14 cellular contexts compared by ENCODE assay signal in the genomic region with DNA sequence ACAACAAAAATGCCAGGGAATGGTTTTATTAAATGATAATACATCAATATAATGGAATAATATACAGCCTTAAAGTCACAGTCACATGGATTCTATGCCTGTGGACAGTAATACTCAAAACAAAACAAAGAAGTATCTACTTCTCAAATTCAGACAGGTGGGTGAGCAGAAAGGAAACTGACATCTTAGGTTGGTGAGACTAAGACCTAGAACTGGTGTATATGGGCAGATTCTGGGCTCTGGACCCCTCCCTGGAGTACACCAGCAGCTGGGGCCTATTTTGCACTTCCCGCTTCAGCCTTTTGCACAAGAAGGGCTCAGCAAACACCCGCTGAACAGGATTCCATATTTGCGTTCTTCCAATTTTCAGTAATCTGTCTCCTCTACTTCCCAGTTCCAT. TPM values are rescaled to one million over a fixed set of nuclear protein-coding genes. Genes with fewer than 3 reads are reported as not detected.
DNase-seq lines count a peak whose midpoint lies in the region; ATAC-seq, FAIRE-seq and TF ChIP-seq lines count a peak whose summit lies in the region.
"Had no signal": no experiment of that assay in that cellular context is flagged by ENCODE, and none has a peak within 500 bp of the region (broad histone marks: within the 10 kb centered on the region; RNA-seq: fewer than 3 reads in every experiment).

No MANE protein-coding gene starts in this region.

- ATAC-seq in A549 = no peak
- no peak for ATAC-seq in HG02973 (IDR thresholded peaks at IDR 0.05; ENCODE audit: unreplicated experiment)

- peaks cover 18% of the 10 kb centered on the region for H3K36me3 ChIP-seq in OCI-LY7 (ENCODE audit: insufficient read depth, low read length)
- H3K36me3 ChIP-seq in hepatocyte (replicated peaks; ENCODE audit: insufficient read depth, low read depth) = no peaks in the 10 kb centered on the region
- H3K36me3 ChIP-seq in A673 (ENCODE audit: insufficient read depth, low read length, poor library complexity, severe bottlenecking) = peaks cover 3% of the 10 kb centered on the region

- POLR2A ChIA-PET in A549 (lab: Yijun Ruan, JAX) (no interaction called here), GM10248 (lab: Yijun Ruan, JAX) (no interaction called here), OCI-LY7 (lab: Charles Lee) (interaction anchor here (0.6 to 0.7 kb wide), 2 partner anchors 9 to 108 kb away, joined by 3 read pairs; no protein-coding TSS in a partner anchor), A673 (lab: Charles Lee; ENCODE audit: low non-redundant PET) (no interaction called here)

- no peaks in the 10 kb centered on the region for H3K9me3 ChIP-seq in A549
- H3K9me3 ChIP-seq in OCI-LY7 (ENCODE audit: low read length) = no peaks in the 10 kb centered on the region
- no peaks in the 10 kb centered on the region for H3K9me3 ChIP-seq in hepatocyte (ENCODE audit: low read depth)
- no peaks in the 10 kb centered on the region for H3K9me3 ChIP-seq in A673 (ENCODE audit: low read depth, low read length, poor library complexity, severe bottlenecking)

- H3K27ac ChIP-seq in A549 = no peak overlapping the region
- H3K27ac ChIP-seq in OCI-LY7 (ENCODE audit: low read depth, low read length, poor library complexity, severe bottlenecking) = no peak overlapping the region
- H3K27ac ChIP-seq in hepatocyte = no peak overlapping the region
- no peak overlapping the region for H3K27ac ChIP-seq in A673 (ENCODE audit: low read depth, low read length, poor library complexity, severe bottlenecking)
- H3K27ac ChIP-seq: C4-2B had no signal

- WGBS in A549 (ENCODE audit: missing lambda C conversion rate) = 92% methylated on average over 3 of the region's 3 CpGs
- 93% methylated on average over 3 of the region's 3 CpGs for WGBS in hepatocyte (ENCODE audit: low lambda C conversion rate, missing lambda C conversion rate)

- H3K79me2 ChIP-seq in OCI-LY7 (ENCODE audit: insufficient read depth, low read depth, low read length) (peaks cover 30% of the 10 kb centered on the region), hepatocyte (peaks cover 58% of the 10 kb centered on the region)

- BruUV-seq in OCI-LY7 (replicated peaks; lab: Mats Ljungman, UMichigan) = no TSS peak
- no TSS peak for BruUV-seq in A673 (replicated peaks; lab: Mats Ljungman, UMichigan)

- intact Hi-C loops in OCI-LY7 (cut with micrococcal nuclease; ENCODE audit: unreplicated experiment) = no loop called here
- intact Hi-C loops in A673 (cut with micrococcal nuclease; ENCODE audit: unreplicated experiment) = no loop called here

- no peaks in the 10 kb centered on the region for H3K9me2 ChIP-seq in OCI-LY7 (ENCODE audit: insufficient read depth, low read length)
- H3K9me2 ChIP-seq in hepatocyte (replicated peaks; ENCODE audit: insufficient read depth) = no peaks in the 10 kb centered on the region

- no peak overlapping the region for H2AFZ ChIP-seq in OCI-LY7 (ENCODE audit: low read length)
- no peak overlapping the region for H2AFZ ChIP-seq in hepatocyte

- 0 out of 2 replicates have a peak, but pooled peaks cover 3% of the 10 kb centered on the region for H4K20me1 ChIP-seq in OCI-LY7 (ENCODE audit: insufficient read depth, low read length)
- H4K20me1 ChIP-seq in hepatocyte (ENCODE audit: insufficient read depth, poor library complexity, severe bottlenecking) = peaks cover 4% of the 10 kb centered on the region

- CTCF ChIA-PET in A549 (lab: Yijun Ruan, JAX) = interaction anchor here (0.7 to 2.9 kb wide), 4 partner anchors 32 to 288 kb away, joined by 3 to 12 read pairs (median 3); no protein-coding TSS in a partner anchor
- CTCF ChIA-PET in GM10248 (lab: Yijun Ruan, JAX) = interaction anchor here (1.0 kb wide), 1 partner anchor 58 kb away, joined by 4 read pairs; no protein-coding TSS in a partner anchor
- CTCF ChIA-PET in OCI-LY7 (lab: Charles Lee; ENCODE audit: unreplicated experiment) = no interaction called here
- CTCF ChIA-PET in A673 (lab: Charles Lee) = no interaction called here

- TF ChIP-seq POLR2A in A549 (IDR thresholded peaks at IDR 0.05; ENCODE audit: low read length) = no peak

- peak overlapping the region; percentile 93 for H3K4me2 ChIP-seq in A549
- peak overlapping the region; percentile 58 for H3K4me2 ChIP-seq in OCI-LY7 (ENCODE audit: low read length)
- H3K4me2 ChIP-seq in hepatocyte = peak overlapping the region; percentile 83

- DNase-seq in A549 (ENCODE audit: low read depth in 1 of 2, low spot score in 1 of 2) = no peak
- peak; percentile 60 for DNase-seq in GM10248 (ENCODE audit: extremely low spot score)
- DNase-seq in OCI-LY7 (ENCODE audit: low spot score) = no peak
- DNase-seq in hepatocyte (ENCODE audit: low spot score) = no peak
- DNase-seq in medulla oblongata (ENCODE audit: extremely low spot score) = no peak
- DNase-seq in stimulated activated naive CD4-positive, alpha-beta T cell (lab: John Stamatoyannopoulos, UW) = no peak
- no peak for DNase-seq in A673 (ENCODE audit: low spot score)
- DNase-seq: activated CD4-positive, alpha-beta T cell treated with anti-CD3 and anti-CD28 coated beads, Interleukin-2, amount 50 U/mL, for 48 hours; Kasumi-1; SHP77 had no signal

- peaks cover 14% of the 10 kb centered on the region; the same call in 2 of the 3 replicates for H3K4me1 ChIP-seq in A549
- H3K4me1 ChIP-seq in OCI-LY7 (ENCODE audit: insufficient read depth, low read length, poor library complexity, severe bottlenecking) = peaks cover 19% of the 10 kb centered on the region
- H3K4me1 ChIP-seq in hepatocyte (ENCODE audit: insufficient read depth) = peaks cover 12% of the 10 kb centered on the region
- no peaks in the 10 kb centered on the region for H3K4me1 ChIP-seq in A673 (ENCODE audit: insufficient read depth, low read length, poor library complexity, severe bottlenecking)

- no peak for TF ChIP-seq RAD21 in A549 (conservative IDR thresholded peaks at IDR 0.05 in 1 of 2, IDR thresholded peaks at IDR 0.05 in 1 of 2)

- H3K4me3 ChIP-seq in A549 = no peak overlapping the region
- peak overlapping the region; percentile 34 for H3K4me3 ChIP-seq in OCI-LY7 (ENCODE audit: low read depth, low read length, poor library complexity, severe bottlenecking)
- no peak overlapping the region for H3K4me3 ChIP-seq in hepatocyte
- H3K4me3 ChIP-seq in A673 (ENCODE audit: low read depth, low read length, poor library complexity, severe bottlenecking) = no peak overlapping the region

- no peak for FAIRE-seq in A549 (lab: Jason Lieb, UNC)
- FAIRE-seq: bronchial epithelial cell had no signal

- H3K27me3 ChIP-seq in hepatocyte (no peaks in the 10 kb centered on the region), A673 (replicated peaks; ENCODE audit: insufficient read depth, low read depth, low read length, poor library complexity) (no peaks in the 10 kb centered on the region)

- TF ChIP-seq CTCF in A549 (IDR thresholded peaks at IDR 0.05) (no peak), GM10248 (IDR thresholded peaks at IDR 0.05; ENCODE audit: control extremely low read depth, extremely low read depth, low read depth, missing control alignments) (no peak), OCI-LY7 (conservative IDR thresholded peaks at IDR 0.05; ENCODE audit: low read length) (no peak), hepatocyte (IDR thresholded peaks at IDR 0.05; ENCODE audit: poor library complexity) (no peak), A673 (conservative IDR thresholded peaks at IDR 0.05; ENCODE audit: low read depth, low read length) (no peak)

- TF ChIP-seq EP300 in A549 (IDR thresholded peaks at IDR 0.05) = no peak

RNA-seq across cellular contexts. Expression of gene FIS1, which starts 5.4 kb away (rescaled TPM):
- 111 TPM in 2 replicates for polyA plus RNA-seq in A549 (2011; rRNA removed)
- polyA plus RNA-seq in A549 (2012; cell fraction: cytosol; rRNA removed) = 265 and 386 TPM in 2 replicates
- 177 and 197 TPM in 2 replicates for polyA plus RNA-seq in A549 (2012; cell fraction: nucleus; rRNA removed)
- 155 to 161 TPM (median 159 TPM) in 3 replicates for polyA plus RNA-seq in A549 (2017; fragmentation: RNase III; extraction: RNeasy Plus Mini Kit Qiagen cat#74134 plus additional on column Dnase treatment)
- 44.8 and 54.8 TPM in 2 replicates for polyA minus RNA-seq in A549 (2011; rRNA and poly(A)+ RNA removed)
- total RNA-seq in OCI-LY7 (2014; rRNA removed; shearing (Covaris generic)) = 92.7 and 114 TPM in 2 replicates
- total RNA-seq in OCI-LY7 (2022) = 93.4 and 102 TPM in 2 replicates
- 131 and 150 TPM in 2 replicates for total RNA-seq in hepatocyte
- polyA plus RNA-seq in hepatocyte = 193 and 238 TPM in 2 replicates
- total RNA-seq in A673 (2021) = 74.1 and 79.6 TPM in 2 replicates

RNA-seq across cellular contexts. Expression of gene CLDN15, which starts 12.7 kb away (rescaled TPM):
- 9.6 and 12.0 TPM in 2 replicates for polyA plus RNA-seq in A549 (2011; rRNA removed)
- 15.9 and 21.6 TPM in 2 replicates for polyA plus RNA-seq in A549 (2012; cell fraction: cytosol; rRNA removed)
- polyA plus RNA-seq in A549 (2012; cell fraction: nucleus; rRNA removed) = 103 and 123 TPM in 2 replicates
- polyA plus RNA-seq in A549 (2017; fragmentation: RNase III; extraction: RNeasy Plus Mini Kit Qiagen cat#74134 plus additional on column Dnase treatment) = 11.2 to 14.4 TPM (median 12.9 TPM) in 3 replicates
- polyA minus RNA-seq in A549 (2011; rRNA and poly(A)+ RNA removed) = 11.3 and 11.9 TPM in 2 replicates
- 15.9 and 17.8 TPM in 2 replicates for total RNA-seq in OCI-LY7 (2014; rRNA removed; shearing (Covaris generic))
- total RNA-seq in OCI-LY7 (2022) = 31.9 and 34.8 TPM in 2 replicates
- 11.4 and 14.3 TPM in 2 replicates for total RNA-seq in hepatocyte
- polyA plus RNA-seq in hepatocyte = 25.7 and 38.8 TPM in 2 replicates
- total RNA-seq in A673 (2021) = 14.7 and 16.6 TPM in 2 replicates

RNA-seq across cellular contexts. Expression of gene ZNHIT1, which starts 32.4 kb away (rescaled TPM):
- polyA plus RNA-seq in A549 (2011; rRNA removed) (29.5 and 33.2 TPM in 2 replicates), A549 (2017; fragmentation: RNase III; extraction: RNeasy Plus Mini Kit Qiagen cat#74134 plus additional on column Dnase treatment) (55.6 to 56.4 TPM (median 55.9 TPM) in 3 replicates), hepatocyte (117 and 145 TPM in 2 replicates)
- polyA plus RNA-seq in A549 (2012; cell fraction: cytosol; rRNA removed) = 52.6 and 59.5 TPM in 2 replicates
- 44.5 and 56.2 TPM in 2 replicates for polyA plus RNA-seq in A549 (2012; cell fraction: nucleus; rRNA removed)
- 22.7 and 22.8 TPM in 2 replicates for polyA minus RNA-seq in A549 (2011; rRNA and poly(A)+ RNA removed)
- total RNA-seq in OCI-LY7 (2014; rRNA removed; shearing (Covaris generic)) = 63.8 and 77.3 TPM in 2 replicates
- total RNA-seq in OCI-LY7 (2022) (40.8 and 44.3 TPM in 2 replicates), hepatocyte (105 and 110 TPM in 2 replicates), A673 (2021) (64.4 and 65.1 TPM in 2 replicates)

RNA-seq across cellular contexts. Expression of gene PLOD3, which starts 32.9 kb away (rescaled TPM):
- polyA plus RNA-seq in A549 (2011; rRNA removed) = 21.1 and 26.0 TPM in 2 replicates
- 56.0 and 62.7 TPM in 2 replicates for polyA plus RNA-seq in A549 (2012; cell fraction: cytosol; rRNA removed)
- polyA plus RNA-seq in A549 (2012; cell fraction: nucleus; rRNA removed) = 167 and 231 TPM in 2 replicates
- polyA plus RNA-seq in A549 (2017; fragmentation: RNase III; extraction: RNeasy Plus Mini Kit Qiagen cat#74134 plus additional on column Dnase treatment) = 48.7 to 52.8 TPM (median 50.6 TPM) in 3 replicates
- polyA minus RNA-seq in A549 (2011; rRNA and poly(A)+ RNA removed) = 23.9 and 27.8 TPM in 2 replicates
- 9.2 and 12.1 TPM in 2 replicates for total RNA-seq in OCI-LY7 (2014; rRNA removed; shearing (Covaris generic))
- total RNA-seq in OCI-LY7 (2022) = 25.0 and 30.5 TPM in 2 replicates
- total RNA-seq in hepatocyte = 29.5 and 37.6 TPM in 2 replicates
- polyA plus RNA-seq in hepatocyte = 127 and 129 TPM in 2 replicates
- total RNA-seq in A673 (2021) = 77.0 and 84.1 TPM in 2 replicates

RNA-seq across cellular contexts. Expression of gene MOGAT3, which starts 49.5 kb away (rescaled TPM):
- polyA plus RNA-seq in A549 (2011; rRNA removed) (0.11 and 0.14 TPM in 2 replicates), A549 (2017; fragmentation: RNase III; extraction: RNeasy Plus Mini Kit Qiagen cat#74134 plus additional on column Dnase treatment) (0.09 TPM in 1 of 3 replicates, not detected in the others), hepatocyte (10.5 and 14.0 TPM in 2 replicates)
- 0.05 TPM in 1 of 2 replicates, not detected in the other for polyA plus RNA-seq in A549 (2012; cell fraction: cytosol; rRNA removed)
- 0.02 and 0.10 TPM in 2 replicates for polyA plus RNA-seq in A549 (2012; cell fraction: nucleus; rRNA removed)
- 0.44 TPM in 1 of 2 replicates, not detected in the other for polyA minus RNA-seq in A549 (2011; rRNA and poly(A)+ RNA removed)
- not detected in 2 replicates for total RNA-seq in OCI-LY7 (2014; rRNA removed; shearing (Covaris generic))
- total RNA-seq in OCI-LY7 (2022) (not detected in 2 replicates), hepatocyte (6.3 and 8.4 TPM in 2 replicates), A673 (2021) (not detected in 2 replicates)
- total RNA-seq: bronchial epithelial cell, ureter had no signal

Comparison
In these comparisons a context has a peak if more than half of its experiments do, and no peak if none do; other contexts are left out.
1. CTCF ChIA-PET loops: an anchor here in A549 (0.7 to 2.9 kb wide) and GM10248 (1.0 kb wide); none called in OCI-LY7 and A673.